Comparison of ENCODE assay signal across 8 cellular contexts in the genomic region with DNA sequence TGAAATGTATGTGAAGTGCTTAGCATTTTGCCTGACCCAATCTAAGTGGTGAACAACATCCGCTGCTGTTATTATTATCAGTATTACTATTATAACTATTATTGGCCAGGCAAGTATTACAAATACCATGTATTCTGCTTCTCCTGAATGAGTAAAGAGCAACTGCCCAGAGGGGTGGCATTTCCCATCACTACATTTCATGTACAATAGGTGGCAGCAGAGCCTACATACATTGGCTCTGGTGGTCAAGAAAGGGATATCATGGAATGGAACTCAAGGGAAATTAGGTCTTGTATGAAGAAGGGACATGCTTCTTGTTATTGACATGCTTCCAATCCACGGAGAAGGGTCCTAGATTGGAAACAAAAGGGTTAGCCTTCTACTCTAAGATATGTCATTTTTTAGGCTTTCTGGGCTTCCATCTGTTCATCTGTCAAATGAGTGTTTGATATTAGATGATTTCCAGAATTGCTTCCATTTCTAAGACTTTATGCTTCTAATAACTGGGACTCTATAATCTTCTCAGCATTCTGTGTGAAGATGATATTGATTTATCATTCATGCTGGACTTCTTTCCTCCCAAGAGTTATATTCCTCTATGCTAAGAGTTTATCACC.
DNase-seq lines count a peak whose midpoint lies in the region; ATAC-seq and TF ChIP-seq lines count a peak whose summit lies in the region.

No MANE protein-coding gene starts in this region.

- H3K9me3 Mint-ChIP-seq in CD14-positive monocyte (no peaks in the 10 kb centered on the region), nephron progenitor cell (no peaks in the 10 kb centered on the region)

- intact Hi-C loops in CD14-positive monocyte (cut with micrococcal nuclease), result loop anchor here (5.0 kb wide), 1 partner anchor 218 kb away; no protein-coding TSS in a partner anchor

- H3K4me1 Mint-ChIP-seq in CD14-positive monocyte, result no peaks in the 10 kb centered on the region
- H3K4me1 Mint-ChIP-seq in nephron progenitor cell, result no peaks in the 10 kb centered on the region

- TF ChIP-seq CTCF in CD14-positive monocyte (IDR thresholded peaks at IDR 0.05) (peak; percentile 86), LNCAP (IDR thresholded peaks at IDR 0.05) (peak; percentile 69), nephron progenitor cell (IDR thresholded peaks at IDR 0.05) (peak; percentile 81)

- ATAC-seq in GM18861 (IDR thresholded peaks at IDR 0.05; ENCODE audit: unreplicated experiment), result peak; percentile 62
- peak; percentile 73 for ATAC-seq in esophagus mucosa
- no peak for ATAC-seq in HG03159 (IDR thresholded peaks at IDR 0.05; ENCODE audit: unreplicated experiment)
- ATAC-seq in GM21619 (IDR thresholded peaks at IDR 0.05; ENCODE audit: unreplicated experiment), result no peak

- DNase-seq in CD14-positive monocyte (ENCODE audit: low spot score) (no peak), RPMI8226 (peak; percentile 53), nephron progenitor cell (peak; percentile 20)

- no peaks in the 10 kb centered on the region for H3K27me3 Mint-ChIP-seq in CD14-positive monocyte (ENCODE audit: low read depth in 3 of 3)
- H3K27me3 Mint-ChIP-seq in nephron progenitor cell (ENCODE audit: low read depth, poor library complexity), result peaks cover 10% of the 10 kb centered on the region

- H3K4me3 Mint-ChIP-seq in CD14-positive monocyte, result no peak overlapping the region
- no peak overlapping the region for H3K4me3 Mint-ChIP-seq in nephron progenitor cell

- no peak overlapping the region for H3K27ac Mint-ChIP-seq in CD14-positive monocyte
- H3K27ac Mint-ChIP-seq in nephron progenitor cell, result no peak overlapping the region

- peaks cover 11 to 17% of the 10 kb centered on the region in 2 donors for H3K36me3 Mint-ChIP-seq in CD14-positive monocyte
- H3K36me3 Mint-ChIP-seq in nephron progenitor cell (ENCODE audit: low read depth), result no peaks in the 10 kb centered on the region

Comparison
In these comparisons a context has a peak if more than half of its experiments do, and no peak if none do; other contexts are left out.
1. ATAC-seq: peak in GM18861 (single experiment) and esophagus mucosa (single experiment); none in HG03159 (single experiment) and GM21619 (single experiment).
2. Peak in every context shown above with its lines, with median percentiles within 50 percentile points of each other: CTCF ChIP-seq.